25 cellular contexts compared by ENCODE assay signal in the genomic region with DNA sequence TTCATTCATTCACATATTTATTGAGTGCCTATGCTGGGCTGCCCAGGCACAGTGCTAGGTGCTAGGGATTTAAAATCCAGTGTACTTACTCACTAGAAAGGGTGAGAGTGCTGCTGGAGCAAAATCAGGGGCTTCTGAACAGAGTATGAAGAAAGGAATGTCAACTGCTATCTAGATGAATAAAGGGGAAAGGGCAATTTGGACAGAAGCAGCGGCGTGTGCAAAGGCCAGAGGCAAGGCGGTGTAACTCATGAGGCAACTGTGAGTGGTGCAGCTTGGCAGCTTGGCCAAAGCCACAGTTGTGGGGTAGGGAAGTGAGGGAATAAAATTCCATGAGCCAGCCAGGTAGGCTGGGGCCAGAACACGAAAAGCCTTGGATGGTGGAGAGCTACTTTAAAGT.
A peak's percentile ranks its signal among the peaks of the same experiment; 100 is the strongest.
DNase-seq lines count a peak whose midpoint lies in the region; ATAC-seq lines count a peak whose summit lies in the region.
"Had no signal": no experiment of that assay in that cellular context is flagged by ENCODE, and none has a peak within 500 bp of the region (broad histone marks: within the 10 kb centered on the region; RNA-seq: fewer than 3 reads in every experiment).

No MANE protein-coding gene starts in this region.

- H2BK12ac ChIP-seq in mesenchymal stem cell (ENCODE audit: low read length in 2 of 2): peak overlapping the region; percentile 6 to 67

- peak overlapping the region; percentile 70 for H4K91ac ChIP-seq in mesenchymal stem cell (ENCODE audit: low read length)

- H3K9ac ChIP-seq in mesenchymal stem cell (ENCODE audit: low read length): no peak overlapping the region

- H3K9me3 ChIP-seq in mesenchymal stem cell (ENCODE audit: control insufficient read depth, low read length): peaks cover 4% of the 10 kb centered on the region
- H3K9me3 ChIP-seq: thoracic aorta had no signal

- H3K27me3 ChIP-seq in mesenchymal stem cell (ENCODE audit: control insufficient read depth in 1 of 2, insufficient read depth in 1 of 2, low read length in 2 of 2): no peaks in the 10 kb centered on the region
- H3K27me3 ChIP-seq: spleen had no signal

- no peak for ATAC-seq in HG02840 (IDR thresholded peaks at IDR 0.05; ENCODE audit: low FRiP score, unreplicated experiment)
- no peak for ATAC-seq in GM18907 (IDR thresholded peaks at IDR 0.05; ENCODE audit: unreplicated experiment)
- ATAC-seq: HepG2 had no signal

- DNase-seq in HS-27A (ENCODE audit: low read depth): peak; percentile 76
- peak; percentile 66 for DNase-seq in astrocyte of the hippocampus (ENCODE audit: low read depth, low spot score)
- no peak for DNase-seq in mesenchymal stem cell
- DNase-seq in NCI-H1436 treated with DMSO at 0.1 percent for 48 hours (lab: John Stamatoyannopoulos, UW): no peak
- no peak for DNase-seq in stimulated activated CD4-positive, alpha-beta T cell treated with anti-CD3 and anti-CD28 coated beads, Interleukin-4, amount 100 ng/mL, for 1 hour
- DNase-seq: activated CD4-positive, alpha-beta T cell treated with anti-CD3 and anti-CD28 coated beads for 4 hours; activated T-cell treated with anti-CD3 and anti-CD28 coated beads, Interleukin-2, amount 50 U/mL, for 24 hours; amniotic stem cell; CD4-positive, alpha-beta memory T cell; central memory CD4-positive, alpha-beta T cell; DMS 273 treated with DMSO at 0.1 percent for 48 hours; head of caudate nucleus; naive B cell; NCI-H1092; NCI-H1930; nucleus accumbens; RPMI8226; spleen; stimulated activated CD4-positive, alpha-beta T cell treated with anti-CD3 and anti-CD28 coated beads, Interleukin-4, amount 100 ng/mL, for 4 hours; stimulated activated naive CD4-positive, alpha-beta T cell treated with Interleukin-2 at 50 U/mL for 16 hours had no signal

- peaks cover 17% of the 10 kb centered on the region for H3K4me1 ChIP-seq in mesenchymal stem cell (ENCODE audit: control insufficient read depth, insufficient read depth, low read depth, low read length)
- H3K4me1 ChIP-seq: spleen had no signal

- peak overlapping the region; percentile 12 for H2BK5ac ChIP-seq in mesenchymal stem cell (ENCODE audit: low read depth, low read length, poor library complexity, severe bottlenecking)

- H3K4ac ChIP-seq in mesenchymal stem cell (ENCODE audit: low read depth in 1 of 2, low read length in 2 of 2): peak overlapping the region in 1 of 2 experiments; percentile 32

- peak overlapping the region; percentile 2 for H2BK15ac ChIP-seq in mesenchymal stem cell (ENCODE audit: low read depth, poor library complexity, severe bottlenecking)

- H4K8ac ChIP-seq in mesenchymal stem cell (ENCODE audit: low read length): peak overlapping the region; percentile 41

- peak overlapping the region; percentile 94 for H3K27ac ChIP-seq in mesenchymal stem cell (ENCODE audit: low read length, poor library complexity, severe bottlenecking)
- H3K27ac ChIP-seq: SK-N-MC, spleen, thoracic aorta had no signal

- WGBS in mesenchymal stem cell: 35% methylated on average over 4 of the region's 4 CpGs

- H3K4me2 ChIP-seq in mesenchymal stem cell (ENCODE audit: low read length, poor library complexity, severe bottlenecking): no peak overlapping the region

- H3K23ac ChIP-seq in mesenchymal stem cell (ENCODE audit: low read length in 2 of 2): no peak overlapping the region

- no peak overlapping the region for H3K14ac ChIP-seq in mesenchymal stem cell (ENCODE audit: low read length in 2 of 2)

- H2AFZ ChIP-seq in mesenchymal stem cell (ENCODE audit: low read depth, low read length): no peak overlapping the region

- H3K18ac ChIP-seq in mesenchymal stem cell (ENCODE audit: low read depth in 1 of 2, low read length in 2 of 2): peak overlapping the region; percentile 61 to 64

- H2BK120ac ChIP-seq in mesenchymal stem cell (ENCODE audit: low read depth, low read length): no peak overlapping the region

- H3K79me1 ChIP-seq in mesenchymal stem cell (replicated peaks; ENCODE audit: low read length, poor library complexity, severe bottlenecking): no peaks in the 10 kb centered on the region

- H3K4me3 ChIP-seq in mesenchymal stem cell (ENCODE audit: insufficient read depth in 1 of 2, low read depth in 1 of 2, low read length in 2 of 2): no peak overlapping the region
- H3K4me3 ChIP-seq: SK-N-MC, spleen, thoracic aorta had no signal

- H3K36me3 ChIP-seq in mesenchymal stem cell (ENCODE audit: control insufficient read depth in 1 of 2, insufficient read depth in 2 of 2, low read depth in 1 of 2, low read length in 2 of 2): peaks cover 0 to 20% of the 10 kb centered on the region in 2 experiments
- H3K36me3 ChIP-seq: thoracic aorta had no signal

- peak overlapping the region; percentile 95 for H2AK5ac ChIP-seq in mesenchymal stem cell (ENCODE audit: low read length, severe bottlenecking)

Comparison
In these comparisons a context has a peak if more than half of its experiments do, and no peak if none do; other contexts are left out.
1. DNase-seq: peak in HS-27A (single experiment) and astrocyte of the hippocampus (single experiment); none in mesenchymal stem cell (single experiment), NCI-H1436 treated with DMSO at 0.1 percent for 48 hours (single experiment) and stimulated activated CD4-positive, alpha-beta T cell treated with anti-CD3 and anti-CD28 coated beads, Interleukin-4, amount 100 ng/mL, for 1 hour (single experiment).